25 cellular contexts compared by ENCODE assay signal in the genomic region with DNA sequence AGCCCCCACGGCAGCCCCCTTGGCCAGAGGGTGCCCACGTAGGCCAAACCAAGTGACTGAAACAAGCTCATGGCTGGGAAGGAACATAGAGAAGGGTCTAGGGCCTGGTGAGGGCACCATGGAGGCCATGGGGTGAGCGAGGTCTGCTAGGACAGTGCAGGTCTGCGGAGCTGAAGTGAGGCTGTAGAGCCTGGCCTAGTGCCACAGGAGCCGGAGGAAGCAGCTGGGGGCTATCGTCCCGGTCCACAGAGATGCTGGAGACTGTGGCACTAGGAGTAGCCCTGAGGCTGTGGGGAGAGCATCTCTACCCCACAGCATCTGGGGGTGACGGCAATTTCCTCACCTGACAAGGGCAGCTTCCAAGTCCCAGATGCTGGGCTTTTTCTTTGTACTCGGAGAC.
DNase-seq lines count a peak whose midpoint lies in the region; ATAC-seq, FAIRE-seq and TF ChIP-seq lines count a peak whose summit lies in the region.
"Had no signal": no experiment of that assay in that cellular context is flagged by ENCODE, and none has a peak within 500 bp of the region (broad histone marks: within the 10 kb centered on the region; RNA-seq: fewer than 3 reads in every experiment).

No MANE protein-coding gene starts in this region.

- no peak overlapping the region for H3K4me3 Mint-ChIP-seq in stimulated activated naive CD8-positive, alpha-beta T cell treated with anti-CD3 and anti-CD28 coated beads, Interleukin-15, amount 100 ng/mL, for 72 hours
- H3K4me3 Mint-ChIP-seq: CD14-positive monocyte; CD4-positive, alpha-beta T cell; CD8-positive, alpha-beta memory T cell; GM23338 had no signal

- H3K9me3 ChIP-seq in H1 (ENCODE audit: insufficient read depth in 2 of 2, low read depth in 1 of 2, low read length in 1 of 2) (no peaks in the 10 kb centered on the region), upper lobe of right lung (no peaks in the 10 kb centered on the region), trophoblast cell (ENCODE audit: insufficient read depth, low read depth, low read length) (peaks cover 5% of the 10 kb centered on the region)
- H3K9me3 ChIP-seq: A549; BE2C; BLaER1 treated with 17β-estradiol and CSF1 and Interleukin-3, amounts not matched to agents 10 nM and 100 nM had no signal

- no peak for FAIRE-seq in H1 (lab: Jason Lieb, UNC)
- FAIRE-seq: A549, D721Med, GM12878, GM19239, H54 had no signal

- no peak for TF ChIP-seq EP300 in H1 (IDR thresholded peaks at IDR 0.05; ENCODE audit: borderline replicate concordance in 1 of 2, low read depth in 2 of 2, low read length in 2 of 2)

- no peak overlapping the region for H4K12ac ChIP-seq in trophoblast cell (ENCODE audit: low read depth, low read length)

- TF ChIP-seq RAD21 in H1 (IDR thresholded peaks at IDR 0.05 in 1 of 2, conservative IDR thresholded peaks at IDR 0.05 in 1 of 2; ENCODE audit: low read depth in 2 of 2, low read length in 2 of 2) = no peak

- H4K8ac ChIP-seq in H1 (ENCODE audit: extremely low read depth, insufficient read depth, low read length) = no peak overlapping the region
- H4K8ac ChIP-seq in trophoblast cell (ENCODE audit: low read depth, low read length) = no peak overlapping the region

- intact Hi-C loops in upper lobe of right lung (cut with DNase I) = no loop called here

- H3K23me2 ChIP-seq in H1 (ENCODE audit: low read depth, low read length) = no peaks in the 10 kb centered on the region

- no peak overlapping the region for H4K5ac ChIP-seq in H1 (ENCODE audit: insufficient read length, low read depth, low read length)

- CTCF ChIA-PET in H1 (lab: Charles Lee; ENCODE audit: partially characterized antibody) = no interaction called here

- H3K27me3 ChIP-seq in H1 (replicated peaks in 1 of 4; ENCODE audit: control insufficient read depth in 3 of 4, extremely low read depth in 1 of 4, insufficient read depth in 3 of 4, low read length in 3 of 4) = no peaks in the 10 kb centered on the region
- H3K27me3 ChIP-seq in upper lobe of right lung = no peaks in the 10 kb centered on the region
- no peaks in the 10 kb centered on the region for H3K27me3 ChIP-seq in trophoblast cell (ENCODE audit: insufficient read depth, low read length)
- H3K27me3 ChIP-seq: BE2C; BLaER1 treated with 17β-estradiol and CSF1 and Interleukin-3, amounts not matched to agents 10 nM and 100 nM had no signal

- H3K4me1 ChIP-seq in H1 (replicated peaks in 1 of 4; ENCODE audit: control insufficient read depth in 3 of 4, insufficient read depth in 4 of 4, low read length in 3 of 4) = no peaks in the 10 kb centered on the region
- no peaks in the 10 kb centered on the region for H3K4me1 ChIP-seq in upper lobe of right lung
- H3K4me1 ChIP-seq in trophoblast cell (ENCODE audit: control insufficient read depth in 1 of 2, insufficient read depth in 2 of 2, low read length in 2 of 2) = no peaks in the 10 kb centered on the region
- H3K4me1 ChIP-seq: A549, BE2C had no signal

- TF ChIP-seq CTCF in H1 (IDR thresholded peaks at IDR 0.05; ENCODE audit: control extremely low read depth in 1 of 3, insufficient read depth in 1 of 3, low read depth in 1 of 3, low read length in 3 of 3) (no peak), upper lobe of right lung (IDR thresholded peaks at IDR 0.05) (no peak)

- H2BK120ac ChIP-seq in H1 (replicated peaks; ENCODE audit: low read depth, low read length) (no peak overlapping the region), trophoblast cell (ENCODE audit: insufficient read depth, low read length, poor library complexity) (no peak overlapping the region)

- H3K36me3 ChIP-seq in H1 (ENCODE audit: control insufficient read depth in 2 of 4, insufficient read depth in 4 of 4, low read length in 3 of 4) (no peaks in the 10 kb centered on the region), upper lobe of right lung (no peaks in the 10 kb centered on the region), trophoblast cell (ENCODE audit: control insufficient read depth in 1 of 2, insufficient read depth in 2 of 2, low read length in 2 of 2) (no peaks in the 10 kb centered on the region)
- H3K36me3 ChIP-seq: BE2C; BLaER1 treated with 17β-estradiol and CSF1 and Interleukin-3, amounts not matched to agents 10 nM and 100 nM had no signal

- H3K79me1 ChIP-seq in H1 (ENCODE audit: low read depth, low read length) (no peaks in the 10 kb centered on the region), trophoblast cell (ENCODE audit: low read length) (no peaks in the 10 kb centered on the region)

- no peak overlapping the region for H2AK5ac ChIP-seq in H1 (ENCODE audit: low read depth, low read length)
- no peak overlapping the region for H2AK5ac ChIP-seq in trophoblast cell (ENCODE audit: low read length)

- no peak overlapping the region for H2BK15ac ChIP-seq in H1 (ENCODE audit: low read length)

- H3K4me2 ChIP-seq in H1 (ENCODE audit: insufficient read depth in 1 of 2, low read depth in 2 of 2, low read length in 2 of 2) = no peak overlapping the region
- H3K4me2 ChIP-seq in trophoblast cell (ENCODE audit: low read length) = no peak overlapping the region
- H3K4me2 ChIP-seq: A549; BLaER1 treated with 17β-estradiol and CSF1 and Interleukin-3, amounts not matched to agents 10 nM and 100 nM; GM23338 had no signal

- 89% methylated on average over 9 of the region's 9 CpGs; no CpG with 5 or more reads in 1 of the 2 experiments for WGBS in H1 (ENCODE audit: extremely low coverage in 1 of 2, insufficient coverage in 1 of 2, insufficient read length in 1 of 2, insufficient replicate concordance in 2 of 2, low coverage in 1 of 2, low lambda C conversion rate in 2 of 2, missing lambda C conversion rate in 1 of 2), 2 experiments
- WGBS in trophoblast cell (ENCODE audit: extremely low coverage, insufficient coverage, insufficient read length) = no CpG with 5 or more reads among the region's 9 CpGs

- H3K27ac ChIP-seq in H1 (ENCODE audit: low read depth, low read length) (no peak overlapping the region), upper lobe of right lung (no peak overlapping the region), trophoblast cell (ENCODE audit: low read depth, low read length) (no peak overlapping the region)
- H3K27ac ChIP-seq: A549; BLaER1 treated with 17β-estradiol and CSF1 and Interleukin-3, amounts not matched to agents 10 nM and 100 nM had no signal

- H3K14ac ChIP-seq in H1 (ENCODE audit: insufficient read length) = no peak overlapping the region
- no peak overlapping the region for H3K14ac ChIP-seq in trophoblast cell (ENCODE audit: low read length)

- TF ChIP-seq POLR2A in H1 (IDR thresholded peaks at IDR 0.05; ENCODE audit: control extremely low read depth in 1 of 2, low read depth in 2 of 2, low read length in 2 of 2) = no peak

- H2BK20ac ChIP-seq in H1 (ENCODE audit: low read length) = no peak overlapping the region

- no peak overlapping the region for H3K9ac ChIP-seq in H1 (replicated peaks in 1 of 4; ENCODE audit: extremely low read depth in 1 of 4, low read depth in 3 of 4, low read length in 3 of 4)
- no peak overlapping the region for H3K9ac ChIP-seq in trophoblast cell (ENCODE audit: low read length)
- H3K9ac ChIP-seq: BLaER1 treated with 17β-estradiol and CSF1 and Interleukin-3, amounts not matched to agents 10 nM and 100 nM had no signal

- H3K79me2 ChIP-seq in H1 (ENCODE audit: control insufficient read depth in 1 of 2, insufficient read depth in 2 of 2, low read length in 2 of 2) = no peaks in the 10 kb centered on the region
- no peaks in the 10 kb centered on the region for H3K79me2 ChIP-seq in trophoblast cell (ENCODE audit: control insufficient read depth, insufficient read depth, low read length, poor library complexity)

- peaks cover 6% of the 10 kb centered on the region for H3K27me3 Mint-ChIP-seq in stimulated activated naive CD8-positive, alpha-beta T cell treated with anti-CD3 and anti-CD28 coated beads, Interleukin-15, amount 100 ng/mL, for 72 hours

- H3K27ac Mint-ChIP-seq in stimulated activated naive CD8-positive, alpha-beta T cell treated with anti-CD3 and anti-CD28 coated beads, Interleukin-15, amount 100 ng/mL, for 72 hours = no peak overlapping the region
- H3K27ac Mint-ChIP-seq: CD14-positive monocyte; CD4-positive, alpha-beta T cell; CD8-positive, alpha-beta memory T cell; GM23338 had no signal

- H3K4me1 Mint-ChIP-seq in stimulated activated naive CD8-positive, alpha-beta T cell treated with anti-CD3 and anti-CD28 coated beads, Interleukin-15, amount 100 ng/mL, for 72 hours = no peaks in the 10 kb centered on the region
- H3K4me1 Mint-ChIP-seq: CD14-positive monocyte; CD8-positive, alpha-beta memory T cell had no signal

- H2AFZ ChIP-seq in H1 (ENCODE audit: low read length) = no peak overlapping the region
- H2AFZ ChIP-seq in trophoblast cell (ENCODE audit: insufficient read depth, low read length, poor library complexity) = no peak overlapping the region
- H2AFZ ChIP-seq: GM23338 had no signal

- no peak overlapping the region for H3K4me3 ChIP-seq in H1 (ENCODE audit: extremely low read depth in 1 of 4, insufficient read depth in 2 of 4, low read depth in 3 of 4, low read length in 4 of 4)
- no peak overlapping the region for H3K4me3 ChIP-seq in upper lobe of right lung
- no peak overlapping the region for H3K4me3 ChIP-seq in trophoblast cell (ENCODE audit: low read depth, low read length)
- H3K4me3 ChIP-seq: A549; BLaER1 treated with 17β-estradiol and CSF1 and Interleukin-3, amounts not matched to agents 10 nM and 100 nM; GM12878; GM23338 had no signal

- POLR2A ChIA-PET in H1 (lab: Charles Lee; ENCODE audit: partially characterized antibody) = no interaction called here

- no peak overlapping the region for H4K91ac ChIP-seq in H1 (replicated peaks; ENCODE audit: insufficient read length, low read length)
- no peak overlapping the region for H4K91ac ChIP-seq in trophoblast cell (ENCODE audit: low read depth, low read length)

- no peak overlapping the region for H3K4ac ChIP-seq in H1 (replicated peaks; ENCODE audit: insufficient read length, low read depth, low read length)
- H3K4ac ChIP-seq in trophoblast cell (ENCODE audit: low read depth, low read length) = no peak overlapping the region

- no peak overlapping the region for H3K18ac ChIP-seq in H1 (ENCODE audit: extremely low read depth, low read length)
- no peak overlapping the region for H3K18ac ChIP-seq in trophoblast cell (ENCODE audit: low read length)

- H2BK12ac ChIP-seq in H1 (ENCODE audit: low read depth, low read length) (no peak overlapping the region), trophoblast cell (ENCODE audit: low read length) (no peak overlapping the region)

- DNase-seq in stimulated activated naive CD8-positive, alpha-beta T cell treated with anti-CD3 and anti-CD28 coated beads, Interleukin-15, amount 100 ng/mL, for 72 hours = no peak
- no peak for DNase-seq in stimulated activated naive CD8-positive, alpha-beta T cell treated with anti-CD3 and anti-CD28 coated beads, Interleukin-15, Interleukin-2, amounts not matched to agents 100 U/mL and 50 U/mL, for 24 hours
- DNase-seq in H1 (ENCODE audit: low read depth in 1 of 2, low spot score in 2 of 2) (no peak), upper lobe of right lung (no peak), trophoblast cell (no peak), activated gamma-delta T cell (lab: John Stamatoyannopoulos, UW) (no peak)
- DNase-seq: 8988T; ACHN; AML-193; BE2C; CD4-positive, alpha-beta T cell; CD8-positive, alpha-beta memory T cell; DMS 273 treated with DMSO at 0.1 percent for 48 hours; DMS79; EL; GDM1; HCEC 1CT had no signal

- H3K23ac ChIP-seq in H1 (ENCODE audit: insufficient read length) (no peak overlapping the region), trophoblast cell (ENCODE audit: low read length) (no peak overlapping the region)

- no peaks in the 10 kb centered on the region for H3K9me3 Mint-ChIP-seq in stimulated activated naive CD8-positive, alpha-beta T cell treated with anti-CD3 and anti-CD28 coated beads, Interleukin-15, amount 100 ng/mL, for 72 hours
- H3K9me3 Mint-ChIP-seq: CD14-positive monocyte; CD4-positive, alpha-beta T cell; CD8-positive, alpha-beta memory T cell; GM23338 had no signal

- H2BK5ac ChIP-seq in H1 (ENCODE audit: low read depth, low read length) = 0 out of 2 replicates have a peak overlapping the region, but pooled peaks have one; percentile 49
- H2BK5ac ChIP-seq in trophoblast cell (ENCODE audit: low read depth, low read length, poor library complexity) = no peak overlapping the region

- H3K56ac ChIP-seq in H1 (replicated peaks; ENCODE audit: insufficient read length, low read depth, low read length) = no peak overlapping the region

- peak; percentile 28 for ATAC-seq in stimulated activated naive CD8-positive, alpha-beta T cell treated with anti-CD3 and anti-CD28 coated beads, Interleukin-15, amount 100 ng/mL, for 72 hours
- ATAC-seq in stimulated activated naive CD8-positive, alpha-beta T cell treated with anti-CD3 and anti-CD28 coated beads, Interleukin-15, Interleukin-2, amounts not matched to agents 100 U/mL and 50 U/mL, for 24 hours = no peak
- peak; percentile 9 for ATAC-seq in upper lobe of right lung
- ATAC-seq: A549, GM12878, GM23338 had no signal

- H4K20me1 ChIP-seq in H1 (replicated peaks in 1 of 2; ENCODE audit: control insufficient read depth in 1 of 2, insufficient read depth in 2 of 2, low read length in 2 of 2) = no peaks in the 10 kb centered on the region
- H4K20me1 ChIP-seq: BLaER1 treated with 17β-estradiol and CSF1 and Interleukin-3, amounts not matched to agents 10 nM and 100 nM had no signal
